Comparison of ENCODE assay signal across 18 cellular contexts in the genomic region with DNA sequence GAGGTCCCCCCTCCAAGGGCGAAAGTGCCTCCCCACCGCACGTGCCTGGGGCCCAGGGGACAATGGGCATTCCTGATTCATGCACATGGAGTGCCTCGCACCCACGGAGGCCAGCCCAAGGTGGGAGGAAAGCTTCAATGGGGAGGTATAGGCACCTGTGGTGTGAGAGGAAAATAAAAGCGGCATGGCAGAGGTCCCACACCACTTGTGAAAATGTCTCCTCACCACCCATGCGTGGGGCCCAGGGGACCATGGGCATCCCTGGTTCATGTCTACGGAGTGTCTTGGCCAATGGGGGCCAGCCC.
DNase-seq lines count a peak whose midpoint lies in the region; ATAC-seq and TF ChIP-seq lines count a peak whose summit lies in the region.
"Had no signal": no experiment of that assay in that cellular context is flagged by ENCODE, and none has a peak within 500 bp of the region (broad histone marks: within the 10 kb centered on the region; RNA-seq: fewer than 3 reads in every experiment).

No MANE protein-coding gene starts in this region.

- no peaks in the 10 kb centered on the region for H3K4me1 ChIP-seq in left ventricle myocardium inferior
- no peaks in the 10 kb centered on the region for H3K4me1 ChIP-seq in left lung
- no peaks in the 10 kb centered on the region for H3K4me1 ChIP-seq in upper lobe of left lung
- H3K4me1 ChIP-seq: gastrocnemius medialis had no signal

- intact Hi-C loops in cardiac septum (cut with DNase I), result no loop called here
- intact Hi-C loops in left ventricle myocardium inferior (cut with micrococcal nuclease), result no loop called here
- intact Hi-C loops in left lung (cut with DNase I), result no loop called here

- 70 to 87% methylated on average over 8 of the region's 8 CpGs for WGBS in upper lobe of left lung, 2 donors

- peaks cover 99% of the 10 kb centered on the region for H3K9me3 ChIP-seq in left ventricle myocardium inferior (replicated peaks)
- H3K9me3 ChIP-seq in left lung, result peaks cover 0 to 100% of the 10 kb centered on the region in 2 donors
- H3K9me3 ChIP-seq in upper lobe of left lung, result peaks cover 16 to 88% (median 51%) of the 10 kb centered on the region in 4 donors

- peak; percentile 57 for DNase-seq in cardiac septum (ENCODE audit: low spot score)
- DNase-seq in left ventricle myocardium inferior, result no peak
- DNase-seq in WTC11 (ENCODE audit: low spot score), result peak; percentile 5
- peak; percentile 15 to 63 for DNase-seq in left lung
- peak; percentile 12 to 13 for DNase-seq in upper lobe of left lung
- no peak for DNase-seq in UCSD-AML1 (lab: John Stamatoyannopoulos, UW; ENCODE audit: unreplicated experiment)
- DNase-seq in activated T-cell treated with anti-CD3 and anti-CD28 coated beads for 4 hours, result no peak
- DNase-seq: mesenchymal stem cell; NCI-H1436; NCI-H2171; nephron progenitor cell; PC-9; stimulated activated naive CD8-positive, alpha-beta T cell treated with anti-CD3 and anti-CD28 coated beads, Interleukin-15, Interleukin-2, amounts not matched to agents 100 U/mL and 50 U/mL, for 24 hours had no signal

- no peak overlapping the region for H3K4me3 Mint-ChIP-seq in WTC11
- H3K4me3 Mint-ChIP-seq: dendritic cell treated with granulocyte-macrophage colony-stimulating factor and Interleukin-4, amounts not matched to agents 40 ng/mL and 50 ng/mL, for 4 days; nephron progenitor cell had no signal

- peaks cover 72% of the 10 kb centered on the region for H3K9me3 Mint-ChIP-seq in WTC11

- peaks cover 86% of the 10 kb centered on the region for H3K36me3 Mint-ChIP-seq in WTC11

- H3K27ac ChIP-seq in left ventricle myocardium inferior (replicated peaks), result no peak overlapping the region
- no peak overlapping the region for H3K27ac ChIP-seq in left lung
- no peak overlapping the region for H3K27ac ChIP-seq in upper lobe of left lung
- H3K27ac ChIP-seq: gastrocnemius medialis, PC-9, SK-N-MC had no signal

- H3K36me3 ChIP-seq in left ventricle myocardium inferior, result no peaks in the 10 kb centered on the region
- no peaks in the 10 kb centered on the region for H3K36me3 ChIP-seq in left lung
- no peaks in the 10 kb centered on the region for H3K36me3 ChIP-seq in upper lobe of left lung
- H3K36me3 ChIP-seq: gastrocnemius medialis had no signal

- H3K4me1 Mint-ChIP-seq in WTC11, result no peaks in the 10 kb centered on the region
- H3K4me1 Mint-ChIP-seq: nephron progenitor cell had no signal

- H3K27ac Mint-ChIP-seq in WTC11, result no peak overlapping the region
- H3K27ac Mint-ChIP-seq: activated naive CD4-positive, alpha-beta T cell treated with anti-CD3 and anti-CD28 coated beads, Interleukin-2, amount 50 U/mL, for 72 hours; dendritic cell treated with granulocyte-macrophage colony-stimulating factor and Interleukin-4, amounts not matched to agents 40 ng/mL and 50 ng/mL, for 4 days; nephron progenitor cell had no signal

- no peak overlapping the region for H3K4me3 ChIP-seq in left ventricle myocardium inferior
- no peak overlapping the region for H3K4me3 ChIP-seq in left lung
- no peak overlapping the region for H3K4me3 ChIP-seq in upper lobe of left lung
- H3K4me3 ChIP-seq: gastrocnemius medialis, PC-9, SK-N-MC had no signal

- no peak for TF ChIP-seq POLR2A in upper lobe of left lung (IDR thresholded peaks at IDR 0.05)

- H3K27me3 Mint-ChIP-seq in WTC11 (ENCODE audit: low read depth), result peaks cover 28% of the 10 kb centered on the region
- H3K27me3 Mint-ChIP-seq: dendritic cell treated with granulocyte-macrophage colony-stimulating factor and Interleukin-4, amounts not matched to agents 40 ng/mL and 50 ng/mL, for 4 days had no signal

- H3K27me3 ChIP-seq in left ventricle myocardium inferior (ENCODE audit: low read depth) (no peaks in the 10 kb centered on the region), left lung (no peaks in the 10 kb centered on the region), upper lobe of left lung (no peaks in the 10 kb centered on the region)
- H3K27me3 ChIP-seq: gastrocnemius medialis had no signal

- TF ChIP-seq CTCF in left ventricle myocardium inferior (IDR thresholded peaks at IDR 0.05; ENCODE audit: borderline replicate concordance), result no peak
- no peak for TF ChIP-seq CTCF in WTC11 (IDR thresholded peaks at IDR 0.05)
- TF ChIP-seq CTCF in left lung (IDR thresholded peaks at IDR 0.05), result no peak
- TF ChIP-seq CTCF in upper lobe of left lung (IDR thresholded peaks at IDR 0.05), result no peak

- ATAC-seq in WTC11 (no peak), left lung (no peak), upper lobe of left lung (ENCODE audit: low FRiP score in 2 of 2) (peak in 1 of 2 donors; percentile 23), HG02884 (IDR thresholded peaks at IDR 0.05; ENCODE audit: unreplicated experiment) (no peak)
- ATAC-seq: activated naive CD4-positive, alpha-beta T cell treated with anti-CD3 and anti-CD28 coated beads, Interleukin-2, amount 50 U/mL, for 72 hours; gastrocnemius medialis; stimulated activated naive CD8-positive, alpha-beta T cell treated with anti-CD3 and anti-CD28 coated beads, Interleukin-15, Interleukin-2, amounts not matched to agents 100 U/mL and 50 U/mL, for 24 hours had no signal

- CTCF ChIA-PET in WTC11 (lab: Charles Lee), result no interaction called here

- TF ChIP-seq EP300 in upper lobe of left lung (IDR thresholded peaks at IDR 0.05), result no peak

- POLR2A ChIA-PET in WTC11 (lab: Charles Lee), result no interaction called here

TF ChIP-seq in WTC11, 78 proteins besides CTCF, POLR2A, EP300 and RAD21:
- TF ChIP-seq ESRRA (CRISPR knock-in tag; IDR thresholded peaks at IDR 0.05; ENCODE audit: borderline replicate concordance), result no peak
- TF ChIP-seq, protein P1, sequence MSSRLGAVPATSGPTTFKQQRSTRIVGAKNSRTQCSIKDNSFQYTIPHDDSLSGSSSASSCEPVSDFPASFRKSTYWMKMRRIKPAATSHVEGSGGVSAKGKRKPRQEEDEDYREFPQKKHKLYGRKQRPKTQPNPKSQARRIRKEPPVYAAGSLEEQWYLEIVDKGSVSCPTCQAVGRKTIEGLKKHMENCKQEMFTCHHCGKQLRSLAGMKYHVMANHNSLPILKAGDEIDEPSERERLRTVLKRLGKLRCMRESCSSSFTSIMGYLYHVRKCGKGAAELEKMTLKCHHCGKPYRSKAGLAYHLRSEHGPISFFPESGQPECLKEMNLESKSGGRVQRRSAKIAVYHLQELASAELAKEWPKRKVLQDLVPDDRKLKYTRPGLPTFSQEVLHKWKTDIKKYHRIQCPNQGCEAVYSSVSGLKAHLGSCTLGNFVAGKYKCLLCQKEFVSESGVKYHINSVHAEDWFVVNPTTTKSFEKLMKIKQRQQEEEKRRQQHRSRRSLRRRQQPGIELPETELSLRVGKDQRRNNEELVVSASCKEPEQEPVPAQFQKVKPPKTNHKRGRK (CRISPR knock-in tag; IDR thresholded peaks at IDR 0.05; ENCODE audit: borderline replicate concordance), result no peak
- TF ChIP-seq CBFB (CRISPR knock-in tag; IDR thresholded peaks at IDR 0.05; ENCODE audit: low read depth), result no peak
- no peak for TF ChIP-seq GRHL2 (CRISPR knock-in tag; IDR thresholded peaks at IDR 0.05; ENCODE audit: insufficient replicate concordance, severe bottlenecking)
- TF ChIP-seq ZNF317 (CRISPR knock-in tag; IDR thresholded peaks at IDR 0.05; ENCODE audit: borderline replicate concordance, low read depth), result no peak
- TF ChIP-seq GABPB1 (CRISPR knock-in tag; IDR thresholded peaks at IDR 0.05), result no peak
- TF ChIP-seq MXD4 (CRISPR knock-in tag; IDR thresholded peaks at IDR 0.05; ENCODE audit: borderline replicate concordance), result no peak
- TF ChIP-seq, protein P2, sequence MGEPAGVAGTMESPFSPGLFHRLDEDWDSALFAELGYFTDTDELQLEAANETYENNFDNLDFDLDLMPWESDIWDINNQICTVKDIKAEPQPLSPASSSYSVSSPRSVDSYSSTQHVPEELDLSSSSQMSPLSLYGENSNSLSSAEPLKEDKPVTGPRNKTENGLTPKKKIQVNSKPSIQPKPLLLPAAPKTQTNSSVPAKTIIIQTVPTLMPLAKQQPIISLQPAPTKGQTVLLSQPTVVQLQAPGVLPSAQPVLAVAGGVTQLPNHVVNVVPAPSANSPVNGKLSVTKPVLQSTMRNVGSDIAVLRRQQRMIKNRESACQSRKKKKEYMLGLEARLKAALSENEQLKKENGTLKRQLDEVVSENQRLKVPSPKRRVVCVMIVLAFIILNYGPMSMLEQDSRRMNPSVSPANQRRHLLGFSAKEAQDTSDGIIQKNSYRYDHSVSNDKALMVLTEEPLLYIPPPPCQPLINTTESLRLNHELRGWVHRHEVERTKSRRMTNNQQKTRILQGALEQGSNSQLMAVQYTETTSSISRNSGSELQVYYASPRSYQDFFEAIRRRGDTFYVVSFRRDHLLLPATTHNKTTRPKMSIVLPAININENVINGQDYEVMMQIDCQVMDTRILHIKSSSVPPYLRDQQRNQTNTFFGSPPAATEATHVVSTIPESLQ (CRISPR knock-in tag; IDR thresholded peaks at IDR 0.05), result no peak
- TF ChIP-seq NFE2L1 (CRISPR knock-in tag; IDR thresholded peaks at IDR 0.05), result no peak
- TF ChIP-seq TEAD4 (CRISPR knock-in tag; IDR thresholded peaks at IDR 0.05), result no peak
- TF ChIP-seq, protein P3, sequence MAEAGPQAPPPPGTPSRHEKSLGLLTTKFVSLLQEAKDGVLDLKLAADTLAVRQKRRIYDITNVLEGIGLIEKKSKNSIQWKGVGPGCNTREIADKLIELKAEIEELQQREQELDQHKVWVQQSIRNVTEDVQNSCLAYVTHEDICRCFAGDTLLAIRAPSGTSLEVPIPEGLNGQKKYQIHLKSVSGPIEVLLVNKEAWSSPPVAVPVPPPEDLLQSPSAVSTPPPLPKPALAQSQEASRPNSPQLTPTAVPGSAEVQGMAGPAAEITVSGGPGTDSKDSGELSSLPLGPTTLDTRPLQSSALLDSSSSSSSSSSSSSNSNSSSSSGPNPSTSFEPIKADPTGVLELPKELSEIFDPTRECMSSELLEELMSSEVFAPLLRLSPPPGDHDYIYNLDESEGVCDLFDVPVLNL (CRISPR knock-in tag; IDR thresholded peaks at IDR 0.05; ENCODE audit: borderline replicate concordance, low read depth), result no peak
- no peak for TF ChIP-seq ZBTB21 (CRISPR knock-in tag; IDR thresholded peaks at IDR 0.05; ENCODE audit: borderline replicate concordance)
- TF ChIP-seq FOXP1 (CRISPR knock-in tag; IDR thresholded peaks at IDR 0.05; ENCODE audit: borderline replicate concordance), result no peak
- TF ChIP-seq JUN (CRISPR knock-in tag; IDR thresholded peaks at IDR 0.05), result no peak
- no peak for TF ChIP-seq ZNF121 (CRISPR knock-in tag; IDR thresholded peaks at IDR 0.05)
- no peak for TF ChIP-seq CREM (CRISPR knock-in tag; IDR thresholded peaks at IDR 0.05)
- TF ChIP-seq IRF2 (CRISPR knock-in tag; IDR thresholded peaks at IDR 0.05; ENCODE audit: borderline replicate concordance, low read depth), result no peak
- no peak for TF ChIP-seq TEAD1 (CRISPR knock-in tag; IDR thresholded peaks at IDR 0.05)

Comparison
In these comparisons a context has a peak if more than half of its experiments do, and no peak if none do; other contexts are left out.
1. DNase-seq: peak in cardiac septum (single experiment), WTC11 (single experiment), left lung (2 of 2) and upper lobe of left lung (2 of 2); none in left ventricle myocardium inferior (single experiment), UCSD-AML1 (single experiment) and activated T-cell treated with anti-CD3 and anti-CD28 coated beads for 4 hours (single experiment).